ENCODE assay signal across 14 cellular contexts in genomic region chr4:123479944-123480343, GRCh38.
A peak's percentile ranks its signal among the peaks of the same experiment; 100 is the strongest.
DNase-seq lines count a peak whose midpoint lies in the region; ATAC-seq, FAIRE-seq and TF ChIP-seq lines count a peak whose summit lies in the region.
"Had no signal": no experiment of that assay in that cellular context is flagged by ENCODE, and none has a peak within 500 bp of the region (broad histone marks: within the 10 kb centered on the region; RNA-seq: fewer than 3 reads in every experiment).

No MANE protein-coding gene starts in this region.

- H3K9me3 ChIP-seq in kidney (ENCODE audit: control insufficient read depth in 1 of 2, low read length in 2 of 2) (no peaks in the 10 kb centered on the region), uterus (no peaks in the 10 kb centered on the region)

- H3K36me3 ChIP-seq in kidney (ENCODE audit: control insufficient read depth in 1 of 2, insufficient read depth in 2 of 2, low read length in 2 of 2) (no peaks in the 10 kb centered on the region), uterus (no peaks in the 10 kb centered on the region)

- H3K4me1 ChIP-seq in kidney (ENCODE audit: control insufficient read depth in 1 of 2, insufficient read depth in 1 of 2, low read depth in 1 of 2, low read length in 2 of 2) (peaks cover 0 to 7% of the 10 kb centered on the region in 2 donors), uterus (no peaks in the 10 kb centered on the region)

- H3K27ac ChIP-seq in kidney (ENCODE audit: low read depth in 2 of 2, low read length in 2 of 2) (no peak overlapping the region), uterus (no peak overlapping the region)

- no peak overlapping the region for H3K9ac ChIP-seq in kidney (ENCODE audit: low read length in 2 of 2)

- H3K4me3 ChIP-seq in cardiac fibroblast (replicated peaks in 1 of 2; ENCODE audit: low read depth in 2 of 2, low read length in 2 of 2) (no peak overlapping the region), kidney (ENCODE audit: low read length in 2 of 2) (no peak overlapping the region), uterus (no peak overlapping the region)

- H3K9me3 Mint-ChIP-seq in natural killer cell treated with Interleukin-12 subunit alpha and Interleukin-12 subunit beta and Interleukin-15 and Interleukin-18, amount 100 ng/mL, for 72 hours: no peaks in the 10 kb centered on the region
- H3K9me3 Mint-ChIP-seq: memory B cell had no signal

- peak; percentile 80 to 85 for ATAC-seq in natural killer cell treated with Interleukin-12 subunit alpha and Interleukin-12 subunit beta and Interleukin-15 and Interleukin-18, amount 100 ng/mL, for 72 hours
- ATAC-seq: CD8-positive, alpha-beta T cell had no signal

- no peak for TF ChIP-seq POLR2A in uterus (IDR thresholded peaks at IDR 0.05)

- TF ChIP-seq CTCF in cardiac fibroblast (IDR thresholded peaks at IDR 0.05; ENCODE audit: low read depth, low read length) (no peak), kidney (IDR thresholded peaks at IDR 0.05; ENCODE audit: borderline replicate concordance, extremely low read depth, insufficient read depth) (no peak), uterus (IDR thresholded peaks at IDR 0.05) (no peak), GM13976 (IDR thresholded peaks at IDR 0.05; ENCODE audit: borderline replicate concordance, control extremely low read depth, extremely low read depth, insufficient read depth, missing control alignments) (no peak)

- no peaks in the 10 kb centered on the region for H3K27me3 ChIP-seq in uterus

- intact Hi-C loops in kidney (cut with DNase I): no loop called here
- intact Hi-C loops in uterus (cut with DNase I; ENCODE audit: low total_unique reads): no loop called here

- H3K4me1 Mint-ChIP-seq in natural killer cell treated with Interleukin-12 subunit alpha and Interleukin-12 subunit beta and Interleukin-15 and Interleukin-18, amount 100 ng/mL, for 72 hours (ENCODE audit: low read depth in 2 of 2): peaks cover 33 to 37% of the 10 kb centered on the region in 2 donors

- H3K27ac Mint-ChIP-seq in natural killer cell treated with Interleukin-12 subunit alpha and Interleukin-12 subunit beta and Interleukin-15 and Interleukin-18, amount 100 ng/mL, for 72 hours: peak overlapping the region in 1 of 2 donors; percentile 84
- H3K27ac Mint-ChIP-seq: IgD-negative memory B cell, memory B cell had no signal

- DNase-seq in ELR (ENCODE audit: low read depth) (peak; percentile 25), NCI-H2029 (lab: John Stamatoyannopoulos, UW) (peak; percentile 9), cardiac fibroblast (ENCODE audit: low read depth in 2 of 2) (peak; percentile 20 to 50), NCI-H446 (lab: John Stamatoyannopoulos, UW) (no peak), kidney (no peak), uterus (no peak), GM13976 (ENCODE audit: low spot score) (no peak)
- peak; percentile 81 for DNase-seq in natural killer cell treated with Interleukin-12 subunit alpha and Interleukin-12 subunit beta and Interleukin-15 and Interleukin-18, amount 100 ng/mL, for 72 hours (ENCODE audit: low spot score)
- DNase-seq: amniotic stem cell; CD8-positive, alpha-beta T cell; effector CD8-positive, alpha-beta T cell; NCI-H2171 had no signal

- no peaks in the 10 kb centered on the region for H3K27me3 Mint-ChIP-seq in natural killer cell treated with Interleukin-12 subunit alpha and Interleukin-12 subunit beta and Interleukin-15 and Interleukin-18, amount 100 ng/mL, for 72 hours
- H3K27me3 Mint-ChIP-seq: memory B cell had no signal

- in situ Hi-C loops in GM13976 (cut with MboI; ENCODE audit: low sequenced_read_pairs, unreplicated experiment): no loop called here

- H3K36me3 Mint-ChIP-seq in natural killer cell treated with Interleukin-12 subunit alpha and Interleukin-12 subunit beta and Interleukin-15 and Interleukin-18, amount 100 ng/mL, for 72 hours: no peaks in the 10 kb centered on the region
- H3K36me3 Mint-ChIP-seq: CD8-positive, alpha-beta T cell; memory B cell had no signal

- peak overlapping the region; percentile 57 for H3K4me3 Mint-ChIP-seq in natural killer cell treated with Interleukin-12 subunit alpha and Interleukin-12 subunit beta and Interleukin-15 and Interleukin-18, amount 100 ng/mL, for 72 hours
- H3K4me3 Mint-ChIP-seq: CD8-positive, alpha-beta T cell; IgD-negative memory B cell; memory B cell had no signal

- FAIRE-seq in kidney (lab: Jason Lieb, UNC): no peak

Comparison
In these comparisons a context has a peak if more than half of its experiments do, and no peak if none do; other contexts are left out.
1. DNase-seq: peak in ELR (single experiment), NCI-H2029 (single experiment), cardiac fibroblast (2 of 2) and natural killer cell treated with Interleukin-12 subunit alpha and Interleukin-12 subunit beta and Interleukin-15 and Interleukin-18, amount 100 ng/mL, for 72 hours (single experiment); none in NCI-H446 (0 of 2), kidney (single experiment), uterus (0 of 2) and GM13976 (single experiment).